Comparison of ENCODE assay signal across 1 cellular context in the genomic region with DNA sequence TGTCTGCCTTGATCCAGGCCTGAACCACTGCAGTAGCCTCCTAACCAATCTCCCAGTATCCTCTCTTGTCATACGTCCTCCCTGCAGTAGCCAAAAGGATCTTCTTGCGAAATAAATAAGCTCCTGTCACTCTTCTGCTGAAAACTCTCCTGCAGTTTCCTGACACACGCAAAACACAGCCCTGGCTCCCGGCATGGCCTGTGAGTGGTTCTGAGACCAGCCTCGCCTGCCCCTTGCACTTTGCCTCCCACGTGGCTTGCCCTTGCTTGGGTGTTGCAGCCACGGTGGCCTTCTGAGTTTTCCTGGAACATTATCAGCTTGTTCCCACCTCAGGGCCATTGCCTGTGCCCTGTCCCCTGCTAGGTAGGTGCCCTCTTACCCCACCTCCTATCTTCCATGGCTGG.
TF ChIP-seq lines count a peak whose summit lies in the region.

No MANE protein-coding gene starts in this region.

TF ChIP-seq in HepG2, 621 proteins besides CTCF, POLR2A, EP300 and RAD21 (continued from another document and continues in another):
- TF ChIP-seq, protein P1, sequence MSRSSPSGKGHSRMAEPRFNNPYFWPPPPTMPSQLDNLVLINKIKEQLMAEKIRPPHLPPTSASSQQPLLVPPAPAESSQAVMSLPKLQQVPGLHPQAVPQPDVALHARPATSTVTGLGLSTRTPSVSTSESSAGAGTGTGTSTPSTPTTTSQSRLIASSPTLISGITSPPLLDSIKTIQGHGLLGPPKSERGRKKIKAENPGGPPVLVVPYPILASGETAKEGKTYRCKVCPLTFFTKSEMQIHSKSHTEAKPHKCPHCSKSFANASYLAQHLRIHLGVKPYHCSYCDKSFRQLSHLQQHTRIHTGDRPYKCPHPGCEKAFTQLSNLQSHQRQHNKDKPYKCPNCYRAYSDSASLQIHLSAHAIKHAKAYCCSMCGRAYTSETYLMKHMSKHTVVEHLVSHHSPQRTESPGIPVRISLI (CRISPR knock-in tag; IDR thresholded peaks at IDR 0.05; ENCODE audit: borderline replicate concordance) = peak; percentile 20; the same call in 1 of the 2 replicates
- TF ChIP-seq ZBTB43 (CRISPR knock-in tag; conservative IDR thresholded peaks at IDR 0.05) (peak; percentile 80; the same call in 1 of the 2 replicates), HNRNPH1 (optimal IDR thresholded peaks at IDR 0.05; ENCODE audit: low read depth, low read length) (no peak), MTA3 (CRISPR knock-in tag; IDR thresholded peaks at IDR 0.05) (no peak), ZNF468 (CRISPR knock-in tag; IDR thresholded peaks at IDR 0.05) (no peak), ZNF383 (CRISPR knock-in tag; IDR thresholded peaks at IDR 0.05; ENCODE audit: borderline replicate concordance) (no peak), NONO (IDR thresholded peaks at IDR 0.05) (no peak), NONO (CRISPR knock-in tag; conservative IDR thresholded peaks at IDR 0.05) (no peak), PBX3 (CRISPR knock-in tag; IDR thresholded peaks at IDR 0.05; ENCODE audit: borderline replicate concordance) (no peak), ZNF136 (CRISPR knock-in tag; IDR thresholded peaks at IDR 0.05; ENCODE audit: low read depth) (no peak), CERS6 (CRISPR knock-in tag; IDR thresholded peaks at IDR 0.05) (no peak), TCF12 (IDR thresholded peaks at IDR 0.05) (no peak), TCF12 (CRISPR knock-in tag; IDR thresholded peaks at IDR 0.05) (no peak), FOXK1 (CRISPR knock-in tag; IDR thresholded peaks at IDR 0.05; ENCODE audit: borderline replicate concordance, low read depth) (no peak; the same call in 1 of the 2 replicates), GATAD2A (CRISPR knock-in tag; IDR thresholded peaks at IDR 0.05) (peak; percentile 90), PRDM10 (CRISPR knock-in tag; IDR thresholded peaks at IDR 0.05; ENCODE audit: low read depth) (no peak), FOXC1 (CRISPR knock-in tag; IDR thresholded peaks at IDR 0.05; ENCODE audit: borderline replicate concordance) (peak; percentile 71; the same call in 1 of the 2 replicates), MEIS2 (CRISPR knock-in tag; IDR thresholded peaks at IDR 0.05) (peak; percentile 95), HMGA1 (CRISPR knock-in tag; conservative IDR thresholded peaks at IDR 0.05) (no peak), SMC3 (IDR thresholded peaks at IDR 0.05; ENCODE audit: low read length) (0 out of 2 replicates have a peak, but pooled peaks have one; percentile 17), ZNF7 (CRISPR knock-in tag; IDR thresholded peaks at IDR 0.05) (no peak), NCOR1 (IDR thresholded peaks at IDR 0.05; ENCODE audit: borderline replicate concordance, low read length) (no peak), NR3C1 (CRISPR knock-in tag; IDR thresholded peaks at IDR 0.05) (no peak), CREM (IDR thresholded peaks at IDR 0.05) (no peak; the same call in 1 of the 2 replicates), CREM (CRISPR knock-in tag; IDR thresholded peaks at IDR 0.05) (no peak), ZNF580 (CRISPR knock-in tag; IDR thresholded peaks at IDR 0.05; ENCODE audit: borderline replicate concordance, low read depth) (peak; percentile 86; the same call in 1 of the 2 replicates), ZSCAN9 (CRISPR knock-in tag; IDR thresholded peaks at IDR 0.05; ENCODE audit: borderline replicate concordance) (peak; percentile 86), NCOA1 (CRISPR knock-in tag; IDR thresholded peaks at IDR 0.05) (no peak), NFYC (CRISPR knock-in tag; IDR thresholded peaks at IDR 0.05) (peak; percentile 49), ZBTB39 (CRISPR knock-in tag; IDR thresholded peaks at IDR 0.05) (no peak), ARID2 (CRISPR knock-in tag; IDR thresholded peaks at IDR 0.05; ENCODE audit: borderline replicate concordance) (no peak)
- TF ChIP-seq, protein P2, sequence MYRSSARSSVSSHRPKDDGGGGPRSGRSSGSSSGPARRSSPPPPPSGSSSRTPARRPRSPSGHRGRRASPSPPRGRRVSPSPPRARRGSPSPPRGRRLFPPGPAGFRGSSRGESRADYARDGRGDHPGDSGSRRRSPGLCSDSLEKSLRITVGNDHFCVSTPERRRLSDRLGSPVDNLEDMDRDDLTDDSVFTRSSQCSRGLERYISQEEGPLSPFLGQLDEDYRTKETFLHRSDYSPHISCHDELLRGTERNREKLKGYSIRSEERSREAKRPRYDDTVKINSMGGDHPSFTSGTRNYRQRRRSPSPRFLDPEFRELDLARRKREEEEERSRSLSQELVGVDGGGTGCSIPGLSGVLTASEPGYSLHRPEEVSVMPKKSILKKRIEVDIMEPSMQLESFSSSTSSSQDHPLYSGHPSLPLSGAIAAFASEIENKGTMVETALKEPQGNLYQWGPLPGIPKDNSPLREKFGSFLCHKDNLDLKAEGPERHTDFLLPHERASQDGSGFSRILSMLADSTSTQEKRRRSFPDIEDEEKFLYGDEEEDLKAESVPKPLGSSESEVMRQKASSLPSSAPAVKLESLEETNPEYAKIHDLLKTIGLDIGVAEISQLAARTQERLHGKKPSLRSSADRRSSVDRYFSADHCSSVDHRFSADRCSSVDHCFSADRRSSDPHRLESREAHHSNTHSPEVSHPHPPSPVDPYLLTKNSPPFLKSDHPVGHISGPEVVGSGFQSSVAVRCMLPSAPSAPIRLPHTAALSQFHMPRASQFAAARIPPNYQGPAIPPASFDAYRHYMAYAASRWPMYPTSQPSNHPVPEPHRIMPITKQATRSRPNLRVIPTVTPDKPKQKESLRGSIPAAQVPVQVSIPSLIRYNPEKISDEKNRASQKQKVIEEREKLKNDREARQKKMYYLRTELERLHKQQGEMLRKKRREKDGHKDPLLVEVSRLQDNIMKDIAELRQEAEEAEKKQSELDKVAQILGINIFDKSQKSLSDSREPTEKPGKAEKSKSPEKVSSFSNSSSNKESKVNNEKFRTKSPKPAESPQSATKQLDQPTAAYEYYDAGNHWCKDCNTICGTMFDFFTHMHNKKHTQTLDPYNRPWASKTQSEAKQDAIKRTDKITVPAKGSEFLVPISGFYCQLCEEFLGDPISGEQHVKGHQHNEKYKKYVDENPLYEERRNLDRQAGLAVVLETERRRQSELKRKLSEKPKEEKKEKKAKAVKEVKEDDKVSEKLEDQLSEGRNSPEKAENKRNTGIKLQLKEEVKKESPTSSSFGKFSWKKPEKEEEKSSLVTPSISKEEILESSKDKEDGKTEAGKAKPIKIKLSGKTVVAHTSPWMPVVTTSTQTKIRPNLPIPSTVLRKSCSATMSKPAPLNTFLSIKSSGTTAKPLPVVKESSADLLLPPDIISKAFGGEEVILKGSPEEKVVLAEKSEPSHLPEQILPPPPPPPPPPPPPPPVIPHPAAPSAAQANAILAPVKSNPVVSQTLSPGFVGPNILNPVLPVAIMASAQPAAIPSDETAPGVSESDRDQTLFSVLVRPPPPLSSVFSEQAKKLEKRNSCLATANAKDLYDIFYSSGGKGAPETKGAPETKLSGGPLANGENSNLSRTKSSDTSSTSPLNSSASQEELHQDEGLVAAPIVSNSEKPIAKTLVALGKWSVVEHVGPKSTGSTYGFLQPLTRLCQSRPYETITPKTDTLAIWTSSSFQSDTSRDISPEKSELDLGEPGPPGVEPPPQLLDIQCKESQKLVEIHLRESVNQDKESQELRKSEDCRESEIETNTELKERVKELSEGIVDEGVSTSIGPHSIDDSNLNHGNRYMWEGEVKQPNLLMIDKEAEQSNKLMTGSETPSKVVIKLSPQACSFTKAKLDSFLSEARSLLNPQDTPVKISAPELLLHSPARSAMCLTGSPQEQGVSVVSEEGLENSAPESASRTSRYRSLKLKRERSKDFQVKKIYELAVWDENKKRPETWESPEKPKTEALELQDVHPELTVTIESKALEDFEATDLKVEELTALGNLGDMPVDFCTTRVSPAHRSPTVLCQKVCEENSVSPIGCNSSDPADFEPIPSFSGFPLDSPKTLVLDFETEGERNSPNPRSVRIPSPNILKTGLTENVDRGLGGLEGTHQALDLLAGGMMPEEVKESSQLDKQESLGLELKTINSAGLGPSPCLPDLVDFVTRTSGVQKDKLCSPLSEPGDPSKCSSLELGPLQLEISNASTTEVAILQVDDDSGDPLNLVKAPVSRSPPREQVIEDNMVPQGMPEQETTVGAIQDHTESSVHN (CRISPR knock-in tag; IDR thresholded peaks at IDR 0.05) = no peak
- TF ChIP-seq, protein P3, sequence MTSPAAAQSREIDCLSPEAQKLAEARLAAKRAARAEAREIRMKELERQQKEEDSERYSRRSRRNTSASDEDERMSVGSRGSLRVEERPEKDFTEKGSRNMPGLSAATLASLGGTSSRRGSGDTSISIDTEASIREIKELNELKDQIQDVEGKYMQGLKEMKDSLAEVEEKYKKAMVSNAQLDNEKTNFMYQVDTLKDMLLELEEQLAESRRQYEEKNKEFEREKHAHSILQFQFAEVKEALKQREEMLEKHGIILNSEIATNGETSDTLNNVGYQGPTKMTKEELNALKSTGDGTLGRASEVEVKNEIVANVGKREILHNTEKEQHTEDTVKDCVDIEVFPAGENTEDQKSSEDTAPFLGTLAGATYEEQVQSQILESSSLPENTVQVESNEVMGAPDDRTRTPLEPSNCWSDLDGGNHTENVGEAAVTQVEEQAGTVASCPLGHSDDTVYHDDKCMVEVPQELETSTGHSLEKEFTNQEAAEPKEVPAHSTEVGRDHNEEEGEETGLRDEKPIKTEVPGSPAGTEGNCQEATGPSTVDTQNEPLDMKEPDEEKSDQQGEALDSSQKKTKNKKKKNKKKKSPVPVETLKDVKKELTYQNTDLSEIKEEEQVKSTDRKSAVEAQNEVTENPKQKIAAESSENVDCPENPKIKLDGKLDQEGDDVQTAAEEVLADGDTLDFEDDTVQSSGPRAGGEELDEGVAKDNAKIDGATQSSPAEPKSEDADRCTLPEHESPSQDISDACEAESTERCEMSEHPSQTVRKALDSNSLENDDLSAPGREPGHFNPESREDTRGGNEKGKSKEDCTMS (CRISPR knock-in tag; conservative IDR thresholded peaks at IDR 0.05) = no peak
